ENCODE assay signal across 1 cellular context in genomic region chr4:52721968-52722814, GRCh38.
A peak's percentile ranks its signal among the peaks of the same experiment; 100 is the strongest.
TF ChIP-seq lines count a peak whose summit lies in the region.

No MANE protein-coding gene starts in this region.

TF ChIP-seq in HepG2, 621 proteins besides CTCF, POLR2A, EP300 and RAD21 (continued from another document and continues in another):
- TF ChIP-seq PRDM15 (CRISPR knock-in tag; IDR thresholded peaks at IDR 0.05): no peak
- no peak for TF ChIP-seq ZNF260 (CRISPR knock-in tag; IDR thresholded peaks at IDR 0.05; ENCODE audit: borderline replicate concordance, low read depth)
- no peak for TF ChIP-seq CBX1 (IDR thresholded peaks at IDR 0.05; ENCODE audit: low read depth)
- TF ChIP-seq ZNF703 (CRISPR knock-in tag; IDR thresholded peaks at IDR 0.05; ENCODE audit: borderline replicate concordance): no peak
- no peak for TF ChIP-seq ZNF543 (CRISPR knock-in tag; IDR thresholded peaks at IDR 0.05)
- no peak for TF ChIP-seq ZNF589 (CRISPR knock-in tag; conservative IDR thresholded peaks at IDR 0.05)
- no peak for TF ChIP-seq FOSL2 (CRISPR knock-in tag; IDR thresholded peaks at IDR 0.05)
- TF ChIP-seq ELF1 (CRISPR knock-in tag; IDR thresholded peaks at IDR 0.05): no peak
- no peak for TF ChIP-seq ZMAT5 (CRISPR knock-in tag; IDR thresholded peaks at IDR 0.05; ENCODE audit: borderline replicate concordance, low read depth)
- 0 out of 2 replicates have a peak, but pooled peaks have one; percentile 79 for TF ChIP-seq ZNF230 (CRISPR knock-in tag; IDR thresholded peaks at IDR 0.05)
- no peak for TF ChIP-seq ZNF839 (CRISPR knock-in tag; IDR thresholded peaks at IDR 0.05; ENCODE audit: borderline replicate concordance)
- no peak for TF ChIP-seq ZNF335 (CRISPR knock-in tag; IDR thresholded peaks at IDR 0.05)
- no peak for TF ChIP-seq HHEX (CRISPR knock-in tag; IDR thresholded peaks at IDR 0.05)
- TF ChIP-seq ZNF746 (CRISPR knock-in tag; IDR thresholded peaks at IDR 0.05): no peak; the same call in 1 of the 2 replicates
- no peak for TF ChIP-seq MXD3 (CRISPR knock-in tag; IDR thresholded peaks at IDR 0.05)
- no peak for TF ChIP-seq HNRNPH1 (optimal IDR thresholded peaks at IDR 0.05; ENCODE audit: low read depth, low read length)
- TF ChIP-seq PCBP1 (IDR thresholded peaks at IDR 0.05; ENCODE audit: borderline replicate concordance, low read depth, low read length): no peak
- peak; percentile 97 for TF ChIP-seq KDM2A (CRISPR knock-in tag; IDR thresholded peaks at IDR 0.05; ENCODE audit: borderline replicate concordance, low read depth)
- TF ChIP-seq ZNF691 (CRISPR knock-in tag; IDR thresholded peaks at IDR 0.05; ENCODE audit: borderline replicate concordance, low read depth): no peak
- no peak for TF ChIP-seq ZNF205 (CRISPR knock-in tag; IDR thresholded peaks at IDR 0.05)
- TF ChIP-seq ZBTB20 (CRISPR knock-in tag; IDR thresholded peaks at IDR 0.05; ENCODE audit: borderline replicate concordance, low read depth): no peak
- TF ChIP-seq MLLT10 (CRISPR knock-in tag; IDR thresholded peaks at IDR 0.05): no peak
- no peak for TF ChIP-seq MTA1 (CRISPR knock-in tag; IDR thresholded peaks at IDR 0.05; ENCODE audit: borderline replicate concordance)
- TF ChIP-seq BHLHE40 (IDR thresholded peaks at IDR 0.05; ENCODE audit: low read length): no peak
- TF ChIP-seq ZNF646 (CRISPR knock-in tag; IDR thresholded peaks at IDR 0.05): no peak
- no peak for TF ChIP-seq KLF6 (CRISPR knock-in tag; IDR thresholded peaks at IDR 0.05)
- no peak for TF ChIP-seq HDAC1 (CRISPR knock-in tag; IDR thresholded peaks at IDR 0.05)
- no peak for TF ChIP-seq HCFC1 (IDR thresholded peaks at IDR 0.05; ENCODE audit: low read depth, low read length)
- no peak for TF ChIP-seq GFI1 (CRISPR knock-in tag; IDR thresholded peaks at IDR 0.05; ENCODE audit: borderline replicate concordance)
- no peak for TF ChIP-seq KDM6A (CRISPR knock-in tag; IDR thresholded peaks at IDR 0.05; ENCODE audit: low read depth)
- TF ChIP-seq HNRNPUL1 (IDR thresholded peaks at IDR 0.05; ENCODE audit: low read depth, low read length): no peak
- no peak for TF ChIP-seq ZSCAN5A (CRISPR knock-in tag; IDR thresholded peaks at IDR 0.05; ENCODE audit: borderline replicate concordance)
- no peak for TF ChIP-seq FOXK1 (CRISPR knock-in tag; IDR thresholded peaks at IDR 0.05; ENCODE audit: borderline replicate concordance, low read depth)
- TF ChIP-seq ZNF639 (CRISPR knock-in tag; conservative IDR thresholded peaks at IDR 0.05): no peak
- no peak for TF ChIP-seq GPN1 (CRISPR knock-in tag; IDR thresholded peaks at IDR 0.05; ENCODE audit: borderline replicate concordance)
- TF ChIP-seq RBM39 (IDR thresholded peaks at IDR 0.05; ENCODE audit: low read depth, low read length, poor library complexity, severe bottlenecking): no peak
- TF ChIP-seq SETDB1 (CRISPR knock-in tag; IDR thresholded peaks at IDR 0.05; ENCODE audit: borderline replicate concordance): no peak
- TF ChIP-seq FOXP1 (IDR thresholded peaks at IDR 0.05): no peak
- TF ChIP-seq FOXP1 (CRISPR knock-in tag; IDR thresholded peaks at IDR 0.05): no peak
- TF ChIP-seq RERE (CRISPR knock-in tag; IDR thresholded peaks at IDR 0.05; ENCODE audit: low read depth): no peak
- no peak for TF ChIP-seq THYN1 (CRISPR knock-in tag; IDR thresholded peaks at IDR 0.05; ENCODE audit: borderline replicate concordance, low read depth)
- TF ChIP-seq MZF1 (CRISPR knock-in tag; IDR thresholded peaks at IDR 0.05; ENCODE audit: borderline replicate concordance): no peak
- TF ChIP-seq ZNF672 (CRISPR knock-in tag; IDR thresholded peaks at IDR 0.05): no peak
